In the genomic region with DNA sequence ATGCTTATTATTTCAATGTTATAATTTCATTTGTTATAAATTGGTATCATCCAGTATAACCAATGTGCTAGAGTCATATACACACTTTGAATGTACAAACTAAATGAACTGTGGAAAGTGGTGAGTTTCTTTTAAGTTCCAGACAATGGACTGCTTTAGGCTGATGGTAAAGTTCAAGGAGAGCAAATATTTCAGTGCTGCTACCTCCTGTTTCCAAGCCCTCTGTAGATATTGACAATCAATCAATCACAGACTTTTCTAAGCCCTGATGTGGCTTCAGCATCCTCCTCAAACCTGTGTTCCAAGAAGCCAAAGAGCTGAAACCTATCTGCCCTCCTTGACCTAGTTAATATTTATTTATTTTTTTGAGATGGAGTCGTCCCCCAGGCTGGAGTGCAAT, we compare ENCODE assay signal across 22 cellular contexts. TPM values are rescaled to one million over a fixed set of nuclear protein-coding genes. Genes with fewer than 3 reads are reported as not detected.
A peak's percentile ranks its signal among the peaks of the same experiment; 100 is the strongest.
DNase-seq lines count a peak whose midpoint lies in the region; ATAC-seq, FAIRE-seq and TF ChIP-seq lines count a peak whose summit lies in the region.
"Had no signal": no experiment of that assay in that cellular context is flagged by ENCODE, and none has a peak within 500 bp of the region (broad histone marks: within the 10 kb centered on the region; RNA-seq: fewer than 3 reads in every experiment).

No MANE protein-coding gene starts in this region.

- peak overlapping the region; percentile 18 for H3K27ac Mint-ChIP-seq in CD8-positive, alpha-beta T cell
- no peak overlapping the region for H3K27ac Mint-ChIP-seq in stimulated activated effector memory CD8-positive, alpha-beta T cell treated with anti-CD3 and anti-CD28 coated beads, Interleukin-12 subunit alpha, Interleukin-12 subunit beta, amount 100 ng/mL, for 72 hours
- H3K27ac Mint-ChIP-seq: B cell had no signal

- no peaks in the 10 kb centered on the region for H3K79me2 ChIP-seq in HepG2 (ENCODE audit: insufficient read depth, low read length)

- H3K4me3 ChIP-seq in HepG2 (replicated peaks in 1 of 3; ENCODE audit: insufficient read depth in 1 of 3, low read depth in 2 of 3, low read length in 3 of 3) (no peak overlapping the region), right lobe of liver (no peak overlapping the region)
- no peak overlapping the region for H3K4me3 ChIP-seq in CD8-positive, alpha-beta T cell (ENCODE audit: low read depth, low read length)
- H3K4me3 ChIP-seq: A549; BLaER1 treated with 17β-estradiol and CSF1 and Interleukin-3, amounts not matched to agents 10 nM and 100 nM; GM12878 had no signal

- peaks cover 32% of the 10 kb centered on the region for H3K36me3 Mint-ChIP-seq in CD8-positive, alpha-beta T cell
- H3K36me3 Mint-ChIP-seq in stimulated activated effector memory CD8-positive, alpha-beta T cell treated with anti-CD3 and anti-CD28 coated beads, Interleukin-12 subunit alpha, Interleukin-12 subunit beta, amount 100 ng/mL, for 72 hours = peaks cover 7% of the 10 kb centered on the region

- in situ Hi-C loops in HepG2 (cut with HindIII; ENCODE audit: extremely low pct_ligation_motif_present, low pct_unique_long_range_greater_than_20kb) = no loop called here
- in situ Hi-C loops in GM13977 (cut with MboI; ENCODE audit: low pct_unique_long_range_greater_than_20kb, low sequenced_read_pairs, unreplicated experiment) = loop anchor here (10.0 kb wide), 1 partner anchor 190 kb away; no protein-coding TSS in a partner anchor

- no peak for TF ChIP-seq RAD21 in HepG2 (CRISPR knock-in tag; IDR thresholded peaks at IDR 0.05)

- H3K9me3 ChIP-seq in HepG2 (ENCODE audit: low read length) (no peaks in the 10 kb centered on the region), right lobe of liver (no peaks in the 10 kb centered on the region)
- no peaks in the 10 kb centered on the region for H3K9me3 ChIP-seq in CD8-positive, alpha-beta T cell (ENCODE audit: low read length)
- H3K9me3 ChIP-seq: A549; BLaER1 treated with 17β-estradiol and CSF1 and Interleukin-3, amounts not matched to agents 10 nM and 100 nM had no signal

- H3K27me3 Mint-ChIP-seq in CD8-positive, alpha-beta T cell (ENCODE audit: low read depth) = no peaks in the 10 kb centered on the region
- H3K27me3 Mint-ChIP-seq: B cell; CD8-positive, alpha-beta memory T cell had no signal

- 28% methylated on average over 1 of the region's 1 CpG for WGBS in HepG2 (ENCODE audit: low lambda C conversion rate)
- WGBS in right lobe of liver (ENCODE audit: insufficient coverage, low coverage, low lambda C conversion rate, missing lambda C conversion rate) = 67% methylated on average over 1 of the region's 1 CpG

- POLR2A ChIA-PET in HepG2 (lab: Yijun Ruan, JAX) = no interaction called here
- POLR2A ChIA-PET in CD8-positive, alpha-beta T cell (lab: Charles Lee) = no interaction called here

- H3K9me3 Mint-ChIP-seq in CD8-positive, alpha-beta T cell = no peaks in the 10 kb centered on the region
- no peaks in the 10 kb centered on the region for H3K9me3 Mint-ChIP-seq in stimulated activated effector memory CD8-positive, alpha-beta T cell treated with anti-CD3 and anti-CD28 coated beads, Interleukin-12 subunit alpha, Interleukin-12 subunit beta, amount 100 ng/mL, for 72 hours
- H3K9me3 Mint-ChIP-seq: CD8-positive, alpha-beta memory T cell had no signal

- intact Hi-C loops in HepG2 (cut with micrococcal nuclease; ENCODE audit: unreplicated experiment) (no loop called here), right lobe of liver (cut with DNase I) (loop anchor here (10.0 kb wide), 2 partner anchors 180 to 190 kb away; a partner anchor contains a TSS)
- intact Hi-C loops in CD8-positive, alpha-beta T cell (cut with DNase I, micrococcal nuclease) = no loop called here

- BruUV-seq in HepG2 (replicated peaks; lab: Mats Ljungman, UMichigan) = no TSS peak

- H3K27me3 ChIP-seq in HepG2 (ENCODE audit: control insufficient read depth in 1 of 2, insufficient read depth in 2 of 2, low read length in 2 of 2) (no peaks in the 10 kb centered on the region), right lobe of liver (no peaks in the 10 kb centered on the region)
- H3K27me3 ChIP-seq in CD8-positive, alpha-beta T cell (ENCODE audit: insufficient read depth, low read length) = no peaks in the 10 kb centered on the region
- H3K27me3 ChIP-seq: BLaER1 treated with 17β-estradiol and CSF1 and Interleukin-3, amounts not matched to agents 10 nM and 100 nM had no signal

- H3K4me3 Mint-ChIP-seq in CD8-positive, alpha-beta T cell = no peak overlapping the region
- no peak overlapping the region for H3K4me3 Mint-ChIP-seq in stimulated activated effector memory CD8-positive, alpha-beta T cell treated with anti-CD3 and anti-CD28 coated beads, Interleukin-12 subunit alpha, Interleukin-12 subunit beta, amount 100 ng/mL, for 72 hours
- H3K4me3 Mint-ChIP-seq: B cell; CD8-positive, alpha-beta memory T cell had no signal

- TF ChIP-seq POLR2A in HepG2 (IDR thresholded peaks at IDR 0.05; ENCODE audit: insufficient read depth in 1 of 2, low read depth in 2 of 2, low read length in 2 of 2) (no peak), right lobe of liver (IDR thresholded peaks at IDR 0.05) (no peak)

- no peak overlapping the region for H2AFZ ChIP-seq in HepG2 (ENCODE audit: low read length)

- DNase-seq in HepG2 (ENCODE audit: low spot score) (peak; percentile 31), right lobe of liver (no peak), GM13977 (ENCODE audit: low spot score) (no peak)
- DNase-seq in CD8-positive, alpha-beta T cell = no peak
- DNase-seq in stimulated activated effector memory CD8-positive, alpha-beta T cell treated with anti-CD3 and anti-CD28 coated beads, Interleukin-12 subunit alpha, Interleukin-12 subunit beta, amount 100 ng/mL, for 72 hours (ENCODE audit: low spot score in 2 of 2) = no peak
- DNase-seq: AML-193; CD8-positive, alpha-beta memory T cell; COR-L47; DMS 273 treated with DMSO at 0.1 percent for 48 hours; DMS153; DMS53; DMS79; DND-41; EL; GDM1 had no signal

- H3K27ac ChIP-seq in HepG2 (ENCODE audit: extremely low read length, insufficient read depth, low read length) = peak overlapping the region; percentile 27
- no peak overlapping the region for H3K27ac ChIP-seq in right lobe of liver
- H3K27ac ChIP-seq in CD8-positive, alpha-beta T cell (ENCODE audit: low read depth, low read length) = no peak overlapping the region
- H3K27ac ChIP-seq: 22Rv1; A549; BLaER1 treated with 17β-estradiol and CSF1 and Interleukin-3, amounts not matched to agents 10 nM and 100 nM; C4-2B had no signal

- peak in 1 of 2 experiments; percentile 58; a peak in 1 of 4 replicates for TF ChIP-seq EP300 in HepG2 (IDR thresholded peaks at IDR 0.05; ENCODE audit: low read depth in 2 of 2, low read length in 2 of 2)
- TF ChIP-seq EP300 in HepG2 (CRISPR knock-in tag; IDR thresholded peaks at IDR 0.05; ENCODE audit: borderline replicate concordance) = no peak

- no peak overlapping the region for H3K9ac ChIP-seq in HepG2 (ENCODE audit: insufficient read depth, low read depth, low read length)
- H3K9ac ChIP-seq: BLaER1 treated with 17β-estradiol and CSF1 and Interleukin-3, amounts not matched to agents 10 nM and 100 nM had no signal

- ATAC-seq in HepG2 (peak; percentile 44; the same call in 2 of the 3 replicates), right lobe of liver (no peak)
- no peak for ATAC-seq in CD8-positive, alpha-beta T cell
- ATAC-seq in stimulated activated effector memory CD8-positive, alpha-beta T cell treated with anti-CD3 and anti-CD28 coated beads, Interleukin-12 subunit alpha, Interleukin-12 subunit beta, amount 100 ng/mL, for 72 hours = no peak
- ATAC-seq: A549, GM12878 had no signal

- peaks cover 31% of the 10 kb centered on the region for H3K4me1 ChIP-seq in HepG2 (ENCODE audit: insufficient read depth, low read length)
- H3K4me1 ChIP-seq in right lobe of liver = peaks cover 0 to 11% (median 2%) of the 10 kb centered on the region in 4 donors
- H3K4me1 ChIP-seq in CD8-positive, alpha-beta T cell (ENCODE audit: insufficient read depth, low read length) = peaks cover 23% of the 10 kb centered on the region
- H3K4me1 ChIP-seq: A549 had no signal

- no peaks in the 10 kb centered on the region for H3K36me3 ChIP-seq in HepG2 (replicated peaks in 1 of 2; ENCODE audit: control insufficient read depth in 1 of 2, insufficient read depth in 2 of 2, low read length in 2 of 2)
- H3K36me3 ChIP-seq in right lobe of liver = no peaks in the 10 kb centered on the region
- peaks cover 22% of the 10 kb centered on the region for H3K36me3 ChIP-seq in CD8-positive, alpha-beta T cell (ENCODE audit: insufficient read depth, low read length)

- TF ChIP-seq CTCF in HepG2 (CRISPR knock-in tag; IDR thresholded peaks at IDR 0.05) = no peak
- no peak for TF ChIP-seq CTCF in right lobe of liver (IDR thresholded peaks at IDR 0.05)
- TF ChIP-seq CTCF in CD8-positive, alpha-beta T cell (IDR thresholded peaks at IDR 0.05) = no peak
- TF ChIP-seq CTCF in GM13977 (IDR thresholded peaks at IDR 0.05; ENCODE audit: extremely low read depth, insufficient read depth, missing control alignments) = no peak

- H3K4me2 ChIP-seq in HepG2 (ENCODE audit: low read depth, low read length) = no peak overlapping the region
- H3K4me2 ChIP-seq: A549; BLaER1 treated with 17β-estradiol and CSF1 and Interleukin-3, amounts not matched to agents 10 nM and 100 nM had no signal

- peak; percentile 65 for FAIRE-seq in HepG2 (lab: Jason Lieb, UNC)
- FAIRE-seq: A549, GM12878, GM18507 had no signal

- peaks cover 27% of the 10 kb centered on the region for H3K4me1 Mint-ChIP-seq in CD8-positive, alpha-beta T cell (ENCODE audit: low read depth)
- H3K4me1 Mint-ChIP-seq in stimulated activated effector memory CD8-positive, alpha-beta T cell treated with anti-CD3 and anti-CD28 coated beads, Interleukin-12 subunit alpha, Interleukin-12 subunit beta, amount 100 ng/mL, for 72 hours = peaks cover 7% of the 10 kb centered on the region
- H3K4me1 Mint-ChIP-seq: B cell had no signal

- CTCF ChIA-PET in HepG2 (lab: Yijun Ruan, JAX; ENCODE audit: low intra/inter-chr PET ratio, low total read pairs) = no interaction called here
- CTCF ChIA-PET in CD8-positive, alpha-beta T cell (lab: Charles Lee) = interaction anchor here (0.6 to 2.8 kb wide), 3 partner anchors 52 to 160 kb away, joined by 3 to 13 read pairs (median 3); no protein-coding TSS in a partner anchor

- H4K20me1 ChIP-seq in HepG2 (ENCODE audit: insufficient read depth, low read length) = no peaks in the 10 kb centered on the region

RNA-seq across cellular contexts. Expression of a gene that starts 28.2 kb away (rescaled TPM):
- total RNA-seq in HepG2 (2016; rRNA removed; fragmentation: Illumina TruSeq; extraction: Trizol) = 12.6 and 34.3 TPM in 2 replicates
- 17.8 and 21.9 TPM in 2 replicates for total RNA-seq in HepG2 (2016; cell fraction: cytosol; rRNA removed; fragmentation: Illumina TruSeq; extraction: Trizol; ENCODE audit: low read depth)
- total RNA-seq in HepG2 (2016; cell fraction: insoluble cytoplasmic fraction; rRNA removed; fragmentation: Illumina TruSeq; extraction: Trizol) = 11.7 and 40.3 TPM in 2 replicates
- total RNA-seq in HepG2 (2016; cell fraction: membrane; rRNA removed; fragmentation: Illumina TruSeq; extraction: Trizol) = 12.6 and 16.8 TPM in 2 replicates
- 53.2 and 57.7 TPM in 2 replicates for total RNA-seq in HepG2 (2016; cell fraction: nucleus; rRNA removed; fragmentation: Illumina TruSeq; extraction: Trizol)
- polyA plus RNA-seq in HepG2 (2011; rRNA removed) = 38.0 and 57.5 TPM in 2 replicates
- 16.6 and 23.2 TPM in 2 replicates for polyA plus RNA-seq in HepG2 (2011; cell fraction: cytosol; rRNA removed)
- polyA plus RNA-seq in HepG2 (2011; cell fraction: nucleus; rRNA removed) = 385 and 409 TPM in 2 replicates
- 60.2 and 60.8 TPM in 2 replicates for polyA plus RNA-seq in HepG2 (2012)
- polyA plus RNA-seq in HepG2 (2016; cell fraction: cytosol; fragmentation: Illumina TruSeq; extraction: Trizol; ENCODE audit: low read depth) = 3.6 and 4.8 TPM in 2 replicates
- polyA plus RNA-seq in HepG2 (2016; cell fraction: insoluble cytoplasmic fraction; fragmentation: Illumina TruSeq; extraction: Trizol; ENCODE audit: low read depth) = 11.3 and 14.1 TPM in 2 replicates
- polyA plus RNA-seq in HepG2 (2016; cell fraction: membrane; fragmentation: Illumina TruSeq; extraction: Trizol; ENCODE audit: low read depth) = 7.4 and 8.0 TPM in 2 replicates
- polyA plus RNA-seq in HepG2 (2016; cell fraction: nucleus; fragmentation: Illumina TruSeq; extraction: Trizol; ENCODE audit: insufficient read depth, low read depth) = 156 and 162 TPM in 2 replicates
- polyA minus RNA-seq in HepG2 (2011; rRNA and poly(A)+ RNA removed; ENCODE audit: low replicate concordance) = 70.2 and 130 TPM in 2 replicates
- polyA minus RNA-seq in HepG2 (2011; cell fraction: cytosol; rRNA and poly(A)+ RNA removed) = 35.3 and 56.1 TPM in 2 replicates
- 93.2 and 119 TPM in 2 replicates for polyA minus RNA-seq in HepG2 (2011; cell fraction: nucleus; rRNA and poly(A)+ RNA removed)
- 100 to 1,000 TPM in 4 of 6 experiments, 10 to 100 TPM in 2; 63.8 to 246 (median 173) TPM for total RNA-seq in right lobe of liver
- total RNA-seq in CD8-positive, alpha-beta T cell = 100 to 1,000 TPM; 401 to 412 TPM

Comparison
In these comparisons a context has a peak if more than half of its experiments do, and no peak if none do; other contexts are left out.
1. intact Hi-C loops: an anchor here in right lobe of liver (10.0 kb wide); none called in HepG2 and CD8-positive, alpha-beta T cell.